Comparison of ENCODE assay signal across 23 cellular contexts in genomic region chr15:99180287-99180962, GRCh38.
A peak's percentile ranks its signal among the peaks of the same experiment; 100 is the strongest.
DNase-seq lines count a peak whose midpoint lies in the region; ATAC-seq, FAIRE-seq and TF ChIP-seq lines count a peak whose summit lies in the region.
"Had no signal": no experiment of that assay in that cellular context is flagged by ENCODE, and none has a peak within 500 bp of the region (broad histone marks: within the 10 kb centered on the region; RNA-seq: fewer than 3 reads in every experiment).

No MANE protein-coding gene starts in this region.

- CTCF ChIA-PET in HepG2 (lab: Yijun Ruan, JAX; ENCODE audit: low intra/inter-chr PET ratio, low total read pairs) = no interaction called here

- POLR2A ChIA-PET in HepG2 (lab: Yijun Ruan, JAX) = no interaction called here

- H3K27ac ChIP-seq in HepG2 (ENCODE audit: extremely low read length, insufficient read depth, low read length) (peak overlapping the region; percentile 10), right lobe of liver (no peak overlapping the region), Karpas-422 (ENCODE audit: low read length) (no peak overlapping the region)
- H3K27ac ChIP-seq: KMS-11 had no signal

- H3K9ac ChIP-seq in HepG2 (ENCODE audit: insufficient read depth, low read depth, low read length) (no peak overlapping the region), Karpas-422 (ENCODE audit: low read length) (no peak overlapping the region)
- H3K9ac ChIP-seq: KMS-11 had no signal

- no peak overlapping the region for H2AFZ ChIP-seq in HepG2 (ENCODE audit: low read length)
- no peak overlapping the region for H2AFZ ChIP-seq in Karpas-422 (ENCODE audit: low read length)

- H4K20me1 ChIP-seq in HepG2 (ENCODE audit: insufficient read depth, low read length) (no peaks in the 10 kb centered on the region), Karpas-422 (ENCODE audit: insufficient read depth, low read depth, low read length) (no peaks in the 10 kb centered on the region)

- no TSS peak for BruUV-seq in HepG2 (replicated peaks; lab: Mats Ljungman, UMichigan)

- intact Hi-C loops in HepG2 (cut with micrococcal nuclease; ENCODE audit: unreplicated experiment) = loop anchor here (2.0 kb wide), 1 partner anchor 24 kb away; no protein-coding TSS in a partner anchor
- intact Hi-C loops in right lobe of liver (cut with DNase I) = no loop called here
- intact Hi-C loops in left cardiac atrium (cut with DNase I) = loop anchor here in 1 of 2 donors (2.0 kb wide), 1 partner anchor 74 kb away; no protein-coding TSS in a partner anchor

- TF ChIP-seq POLR2A in HepG2 (IDR thresholded peaks at IDR 0.05; ENCODE audit: insufficient read depth in 1 of 2, low read depth in 2 of 2, low read length in 2 of 2) = no peak
- no peak for TF ChIP-seq POLR2A in right lobe of liver (IDR thresholded peaks at IDR 0.05)

- no peak overlapping the region for H3K4me3 ChIP-seq in HepG2 (replicated peaks in 1 of 3; ENCODE audit: insufficient read depth in 1 of 3, low read depth in 2 of 3, low read length in 3 of 3)
- no peak overlapping the region for H3K4me3 ChIP-seq in right lobe of liver
- no peak overlapping the region for H3K4me3 ChIP-seq in Karpas-422 (ENCODE audit: low read length)

- TF ChIP-seq RAD21 in HepG2 (CRISPR knock-in tag; IDR thresholded peaks at IDR 0.05) = no peak

- H3K4me2 ChIP-seq in HepG2 (ENCODE audit: low read depth, low read length) (0 out of 2 replicates have a peak overlapping the region, but pooled peaks have one; percentile 18), Karpas-422 (ENCODE audit: low read depth, low read length, poor library complexity, severe bottlenecking) (no peak overlapping the region)
- H3K4me2 ChIP-seq: KMS-11 had no signal

- in situ Hi-C loops in HepG2 (cut with HindIII; ENCODE audit: extremely low pct_ligation_motif_present, low pct_unique_long_range_greater_than_20kb) = no loop called here

- peak; percentile 83 for DNase-seq in HepG2 (ENCODE audit: low spot score)
- no peak for DNase-seq in right lobe of liver
- DNase-seq in left cardiac atrium = no peak
- DNase-seq in renal cortical epithelial cell (ENCODE audit: low read depth) = peak; percentile 12
- no peak for DNase-seq in Karpas-422
- DNase-seq in activated naive CD4-positive, alpha-beta T cell treated with anti-CD3 and anti-CD28 coated beads, Interleukin-2, amount 50 U/mL, for 16 hours = no peak
- no peak for DNase-seq in activated CD8-positive, alpha-beta memory T cell treated with anti-CD3 and anti-CD28 coated beads, Interleukin-2, amount 50 U/mL, for 4 hours
- DNase-seq in GM19239 (ENCODE audit: insufficient read length, low spot score) = no peak
- DNase-seq: activated CD4-positive, alpha-beta T cell treated with anti-CD3 and anti-CD28 coated beads, Interleukin-2, amount 50 U/mL, for 4 hours; activated naive CD4-positive, alpha-beta T cell; activated T-cell treated with anti-CD3 and anti-CD28 coated beads for 4 hours; DMS 273 treated with DMSO at 0.1 percent for 48 hours; GF-D8; mesendoderm; NCI-H1105; NCI-H526 treated with DMSO at 0.1 percent for 48 hours; T-helper 1 cell had no signal

- TF ChIP-seq EP300 in HepG2 (IDR thresholded peaks at IDR 0.05; ENCODE audit: low read depth in 2 of 2, low read length in 2 of 2) (peak in 1 of 2 experiments; percentile 61; a peak in 2 of 4 replicates), HepG2 (CRISPR knock-in tag; IDR thresholded peaks at IDR 0.05; ENCODE audit: borderline replicate concordance) (no peak)

- no peaks in the 10 kb centered on the region for H3K9me2 ChIP-seq in Karpas-422 (replicated peaks; ENCODE audit: insufficient read depth, low read length)

- H3K9me3 ChIP-seq in HepG2 (ENCODE audit: low read length) (no peaks in the 10 kb centered on the region), right lobe of liver (no peaks in the 10 kb centered on the region), Karpas-422 (ENCODE audit: low read length) (no peaks in the 10 kb centered on the region)

- H3K79me2 ChIP-seq in HepG2 (ENCODE audit: insufficient read depth, low read length) (no peaks in the 10 kb centered on the region), Karpas-422 (ENCODE audit: low read length) (no peaks in the 10 kb centered on the region)

- ATAC-seq in HepG2 (peak; percentile 94), right lobe of liver (no peak), left cardiac atrium (peak; percentile 60 to 75)
- ATAC-seq: stimulated activated memory B cell treated with anti-CD40 and anti-IgM and Interleukin-4, amounts not matched to agents 10 μg/mL and 1 μg/mL and 100 μg/mL, for 72 hours had no signal

- FAIRE-seq in HepG2 (lab: Jason Lieb, UNC) (peak; percentile 82), GM19239 (lab: Jason Lieb, UNC) (no peak)
- FAIRE-seq: colon, endometrium, H1, keratinocyte had no signal

- H3K27me3 ChIP-seq in HepG2 (ENCODE audit: control insufficient read depth in 1 of 2, insufficient read depth in 2 of 2, low read length in 2 of 2) (no peaks in the 10 kb centered on the region), right lobe of liver (no peaks in the 10 kb centered on the region), Karpas-422 (ENCODE audit: low read length) (no peaks in the 10 kb centered on the region)

- peaks cover 23% of the 10 kb centered on the region for H3K4me1 ChIP-seq in HepG2 (ENCODE audit: insufficient read depth, low read length)
- H3K4me1 ChIP-seq in right lobe of liver = no peaks in the 10 kb centered on the region
- H3K4me1 ChIP-seq in Karpas-422 (ENCODE audit: low read length) = no peaks in the 10 kb centered on the region

- 47% methylated on average over 2 of the region's 2 CpGs for WGBS in HepG2 (ENCODE audit: low lambda C conversion rate)
- 75% methylated on average over 2 of the region's 2 CpGs for WGBS in right lobe of liver (ENCODE audit: insufficient coverage, low coverage, low lambda C conversion rate, missing lambda C conversion rate)

- H3K36me3 ChIP-seq in HepG2 (replicated peaks in 1 of 2; ENCODE audit: control insufficient read depth in 1 of 2, insufficient read depth in 2 of 2, low read length in 2 of 2) (no peaks in the 10 kb centered on the region), right lobe of liver (no peaks in the 10 kb centered on the region), Karpas-422 (ENCODE audit: insufficient read depth, low read length) (no peaks in the 10 kb centered on the region)

- TF ChIP-seq CTCF in HepG2 (CRISPR knock-in tag; IDR thresholded peaks at IDR 0.05) = no peak
- no peak for TF ChIP-seq CTCF in right lobe of liver (IDR thresholded peaks at IDR 0.05)

TF ChIP-seq in HepG2, 621 proteins besides CTCF, POLR2A, EP300 and RAD21 (continues in another document):
- TF ChIP-seq, protein P1, sequence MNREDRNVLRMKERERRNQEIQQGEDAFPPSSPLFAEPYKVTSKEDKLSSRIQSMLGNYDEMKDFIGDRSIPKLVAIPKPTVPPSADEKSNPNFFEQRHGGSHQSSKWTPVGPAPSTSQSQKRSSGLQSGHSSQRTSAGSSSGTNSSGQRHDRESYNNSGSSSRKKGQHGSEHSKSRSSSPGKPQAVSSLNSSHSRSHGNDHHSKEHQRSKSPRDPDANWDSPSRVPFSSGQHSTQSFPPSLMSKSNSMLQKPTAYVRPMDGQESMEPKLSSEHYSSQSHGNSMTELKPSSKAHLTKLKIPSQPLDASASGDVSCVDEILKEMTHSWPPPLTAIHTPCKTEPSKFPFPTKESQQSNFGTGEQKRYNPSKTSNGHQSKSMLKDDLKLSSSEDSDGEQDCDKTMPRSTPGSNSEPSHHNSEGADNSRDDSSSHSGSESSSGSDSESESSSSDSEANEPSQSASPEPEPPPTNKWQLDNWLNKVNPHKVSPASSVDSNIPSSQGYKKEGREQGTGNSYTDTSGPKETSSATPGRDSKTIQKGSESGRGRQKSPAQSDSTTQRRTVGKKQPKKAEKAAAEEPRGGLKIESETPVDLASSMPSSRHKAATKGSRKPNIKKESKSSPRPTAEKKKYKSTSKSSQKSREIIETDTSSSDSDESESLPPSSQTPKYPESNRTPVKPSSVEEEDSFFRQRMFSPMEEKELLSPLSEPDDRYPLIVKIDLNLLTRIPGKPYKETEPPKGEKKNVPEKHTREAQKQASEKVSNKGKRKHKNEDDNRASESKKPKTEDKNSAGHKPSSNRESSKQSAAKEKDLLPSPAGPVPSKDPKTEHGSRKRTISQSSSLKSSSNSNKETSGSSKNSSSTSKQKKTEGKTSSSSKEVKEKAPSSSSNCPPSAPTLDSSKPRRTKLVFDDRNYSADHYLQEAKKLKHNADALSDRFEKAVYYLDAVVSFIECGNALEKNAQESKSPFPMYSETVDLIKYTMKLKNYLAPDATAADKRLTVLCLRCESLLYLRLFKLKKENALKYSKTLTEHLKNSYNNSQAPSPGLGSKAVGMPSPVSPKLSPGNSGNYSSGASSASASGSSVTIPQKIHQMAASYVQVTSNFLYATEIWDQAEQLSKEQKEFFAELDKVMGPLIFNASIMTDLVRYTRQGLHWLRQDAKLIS (CRISPR knock-in tag; IDR thresholded peaks at IDR 0.05) = no peak
- TF ChIP-seq, protein P2, sequence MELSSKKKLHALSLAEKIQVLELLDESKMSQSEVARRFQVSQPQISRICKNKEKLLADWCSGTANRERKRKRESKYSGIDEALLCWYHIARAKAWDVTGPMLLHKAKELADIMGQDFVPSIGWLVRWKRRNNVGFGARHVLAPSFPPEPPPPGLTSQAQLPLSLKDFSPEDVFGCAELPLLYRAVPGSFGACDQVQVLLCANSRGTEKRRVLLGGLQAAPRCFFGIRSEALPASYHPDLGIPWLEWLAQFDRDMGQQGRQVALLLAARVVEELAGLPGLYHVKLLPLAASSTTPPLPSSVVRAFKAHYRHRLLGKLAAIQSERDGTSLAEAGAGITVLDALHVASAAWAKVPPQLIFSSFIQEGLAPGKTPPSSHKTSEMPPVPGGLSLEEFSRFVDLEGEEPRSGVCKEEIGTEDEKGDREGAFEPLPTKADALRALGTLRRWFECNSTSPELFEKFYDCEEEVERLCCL (CRISPR knock-in tag; IDR thresholded peaks at IDR 0.05; ENCODE audit: borderline replicate concordance) = no peak
- TF ChIP-seq ZNF362 (CRISPR knock-in tag; IDR thresholded peaks at IDR 0.05; ENCODE audit: borderline replicate concordance) = no peak
- TF ChIP-seq KAT2B (IDR thresholded peaks at IDR 0.05; ENCODE audit: borderline replicate concordance, low read depth, low read length) = no peak
- TF ChIP-seq SOX5 (CRISPR knock-in tag; IDR thresholded peaks at IDR 0.05; ENCODE audit: borderline replicate concordance) = peak; percentile 86
- TF ChIP-seq ASH2L (IDR thresholded peaks at IDR 0.05; ENCODE audit: insufficient read length, low read depth, low read length) = peak; percentile 18
- no peak for TF ChIP-seq FOXM1 (CRISPR knock-in tag; IDR thresholded peaks at IDR 0.05)
- no peak for TF ChIP-seq IRF2 (CRISPR knock-in tag; IDR thresholded peaks at IDR 0.05)

Comparison
In these comparisons a context has a peak if more than half of its experiments do, and no peak if none do; other contexts are left out.
1. ATAC-seq: peak in HepG2 (single experiment) and left cardiac atrium (2 of 2); none in right lobe of liver (0 of 4).
2. DNase-seq: peak in HepG2 (single experiment) and renal cortical epithelial cell (single experiment); none in right lobe of liver (0 of 3), left cardiac atrium (single experiment), Karpas-422 (single experiment), activated naive CD4-positive, alpha-beta T cell treated with anti-CD3 and anti-CD28 coated beads, Interleukin-2, amount 50 U/mL, for 16 hours (single experiment), activated CD8-positive, alpha-beta memory T cell treated with anti-CD3 and anti-CD28 coated beads, Interleukin-2, amount 50 U/mL, for 4 hours (single experiment) and GM19239 (single experiment).